9 cellular contexts compared by ENCODE assay signal in the genomic region with DNA sequence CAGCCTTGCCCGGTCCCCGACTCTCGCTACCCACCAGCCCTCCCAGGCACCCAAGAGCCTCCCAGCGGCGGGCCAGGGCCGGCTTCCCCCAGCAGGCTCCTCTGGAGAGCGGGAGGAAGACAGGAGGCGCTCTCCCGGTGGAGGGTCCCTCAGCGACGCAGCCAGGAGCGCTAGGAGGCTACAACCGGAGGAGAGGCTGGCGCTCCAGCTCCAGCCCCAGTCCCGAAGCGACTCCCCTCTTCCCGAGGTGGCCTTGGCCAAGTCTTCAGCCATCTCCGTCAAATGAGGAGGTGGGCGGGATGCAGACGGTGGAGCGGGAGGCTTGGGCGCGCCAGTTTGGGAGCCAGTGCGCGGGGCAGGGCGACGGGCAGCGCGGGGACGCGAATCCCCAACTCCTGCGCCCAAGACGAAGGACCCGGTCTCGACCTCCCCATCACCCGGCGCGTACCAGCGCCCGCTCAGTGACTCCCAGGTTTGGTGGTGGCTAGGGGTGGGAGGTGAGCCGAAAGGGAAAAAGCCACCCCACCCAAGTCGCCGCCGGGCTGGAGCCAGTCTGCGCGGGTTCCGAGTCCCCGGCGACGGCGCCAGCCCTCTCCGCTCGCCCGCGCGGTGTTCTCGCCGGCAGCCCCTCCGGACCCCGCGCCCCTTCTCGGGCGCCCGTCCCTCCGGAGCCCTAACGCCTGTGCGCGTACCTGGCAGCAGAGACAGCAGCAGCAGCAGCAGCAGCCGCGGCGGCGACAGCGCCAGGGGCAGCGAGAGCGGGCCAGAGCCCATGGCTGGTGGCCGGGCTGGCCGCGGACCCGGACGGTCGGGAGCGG. TPM values are rescaled to one million over a fixed set of nuclear protein-coding genes. Genes with fewer than 3 reads are reported as not detected.
DNase-seq lines count a peak whose midpoint lies in the region; FAIRE-seq and TF ChIP-seq lines count a peak whose summit lies in the region.
"Had no signal": no experiment of that assay in that cellular context is flagged by ENCODE, and none has a peak within 500 bp of the region (broad histone marks: within the 10 kb centered on the region; RNA-seq: fewer than 3 reads in every experiment).

No MANE protein-coding gene starts in this region.

- TF ChIP-seq CTCF in A673 (conservative IDR thresholded peaks at IDR 0.05; ENCODE audit: low read depth, low read length): peak; percentile 42
- peak; percentile 31 for TF ChIP-seq CTCF in bronchial epithelial cell (IDR thresholded peaks at IDR 0.05; ENCODE audit: insufficient read depth, low read length, severe bottlenecking)

- no peak for FAIRE-seq in bronchial epithelial cell (lab: Jason Lieb, UNC)

- peak; percentile 40 for DNase-seq in A673 (ENCODE audit: low spot score)
- peak; percentile 80 for DNase-seq in HuH-7 (ENCODE audit: low spot score)
- no peak for DNase-seq in bronchial epithelial cell (ENCODE audit: low read depth)
- DNase-seq in mesenteric fat pad (ENCODE audit: low spot score): peak; percentile 81
- no peak for DNase-seq in activated CD4-positive, CD25-positive, alpha-beta regulatory T cell treated with anti-CD3 and anti-CD28 coated beads, Interleukin-2, amount 50 U/mL, for 72 hours
- DNase-seq in NCI-H774 (lab: John Stamatoyannopoulos, UW): no peak
- no peak for DNase-seq in KG1 (lab: John Stamatoyannopoulos, UW)
- DNase-seq in NCI-H2029 (lab: John Stamatoyannopoulos, UW): no peak
- DNase-seq: T-helper 1 cell had no signal

- CTCF ChIA-PET in A673 (lab: Charles Lee): interaction anchor here (0.6 kb wide), 1 partner anchor 14 kb away, joined by 4 read pairs; no protein-coding TSS in a partner anchor

- BruUV-seq in A673 (replicated peaks; lab: Mats Ljungman, UMichigan): no TSS peak

- intact Hi-C loops in A673 (cut with micrococcal nuclease; ENCODE audit: unreplicated experiment): no loop called here

- no peak overlapping the region for H3K27ac ChIP-seq in A673 (ENCODE audit: low read depth, low read length, poor library complexity, severe bottlenecking)

- H3K4me1 ChIP-seq in A673 (ENCODE audit: insufficient read depth, low read length, poor library complexity, severe bottlenecking): no peaks in the 10 kb centered on the region

- no peaks in the 10 kb centered on the region for H3K9me3 ChIP-seq in A673 (ENCODE audit: low read depth, low read length, poor library complexity, severe bottlenecking)

- no peaks in the 10 kb centered on the region for H3K36me3 ChIP-seq in A673 (ENCODE audit: insufficient read depth, low read length, poor library complexity, severe bottlenecking)
- no peaks in the 10 kb centered on the region for H3K36me3 ChIP-seq in bronchial epithelial cell (ENCODE audit: control insufficient read depth, insufficient read depth, low read length)

- peak overlapping the region; percentile 24 for H3K4me3 ChIP-seq in A673 (ENCODE audit: low read depth, low read length, poor library complexity, severe bottlenecking)
- H3K4me3 ChIP-seq in bronchial epithelial cell (ENCODE audit: low read depth, low read length): peak overlapping the region; percentile 5

- peaks cover 66% of the 10 kb centered on the region for H3K27me3 ChIP-seq in A673 (replicated peaks; ENCODE audit: insufficient read depth, low read depth, low read length, poor library complexity)
- H3K27me3 ChIP-seq in bronchial epithelial cell (ENCODE audit: control insufficient read depth, insufficient read depth, low read length): peaks cover 17% of the 10 kb centered on the region

- POLR2A ChIA-PET in A673 (lab: Charles Lee; ENCODE audit: low non-redundant PET): no interaction called here

RNA-seq across cellular contexts. Expression of a gene that starts 0.6 kb away (rescaled TPM):
- total RNA-seq in A673 (2021) (not detected in 2 replicates), bronchial epithelial cell (not detected in 2 replicates), mesenteric fat pad (not detected)

RNA-seq across cellular contexts. Expression of a gene that starts 20.8 kb away (rescaled TPM):
- total RNA-seq in A673 (2021) (not detected in 2 replicates), bronchial epithelial cell (under 0.01 TPM in 1 of 2 replicates, not detected in the other), mesenteric fat pad (not detected)

RNA-seq across cellular contexts. Expression of a gene that starts 54.9 kb away (rescaled TPM):
- total RNA-seq in A673 (2021) (18.9 and 19.1 TPM in 2 replicates), bronchial epithelial cell (1.3 and 2.4 TPM in 2 replicates), mesenteric fat pad (1.7 TPM)

Comparison
In these comparisons a context has a peak if more than half of its experiments do, and no peak if none do; other contexts are left out.
1. DNase-seq: peak in A673 (single experiment), HuH-7 (single experiment) and mesenteric fat pad (single experiment); none in bronchial epithelial cell (single experiment), activated CD4-positive, CD25-positive, alpha-beta regulatory T cell treated with anti-CD3 and anti-CD28 coated beads, Interleukin-2, amount 50 U/mL, for 72 hours (single experiment), NCI-H774 (single experiment), KG1 (single experiment) and NCI-H2029 (single experiment).